ENCODE assay signal across 1 cellular context in the genomic region with DNA sequence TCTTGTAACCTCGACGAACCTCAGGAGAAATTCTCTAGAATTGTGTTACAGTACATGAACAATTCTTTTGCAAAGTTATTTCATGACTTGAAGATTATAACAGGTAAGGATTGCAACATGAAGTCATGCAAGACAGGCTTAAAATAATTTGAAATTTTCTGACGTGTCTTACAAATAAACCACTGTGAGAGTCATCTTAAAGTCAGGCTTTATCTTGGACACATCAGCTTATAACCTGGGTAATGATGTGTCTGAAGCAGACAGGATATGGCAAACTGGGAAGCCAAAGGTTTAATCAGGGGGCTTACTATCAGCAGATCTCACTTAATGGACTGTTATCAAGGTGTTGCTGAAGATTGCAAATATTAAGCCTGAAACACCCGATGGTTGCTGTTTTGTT.
TF ChIP-seq lines count a peak whose summit lies in the region.

No MANE protein-coding gene starts in this region.

TF ChIP-seq in H1, 55 proteins besides CTCF, POLR2A, EP300 and RAD21:
- TF ChIP-seq SAP30 (IDR thresholded peaks at IDR 0.05; ENCODE audit: insufficient read depth, insufficient replicate concordance, low read length) (no peak), TBP (IDR thresholded peaks at IDR 0.05; ENCODE audit: low read depth, low read length) (no peak), KDM4A (IDR thresholded peaks at IDR 0.05; ENCODE audit: low read depth, low read length, severe bottlenecking) (no peak), SRF (IDR thresholded peaks at IDR 0.05; ENCODE audit: low read depth, low read length) (no peak), ATF3 (IDR thresholded peaks at IDR 0.05; ENCODE audit: insufficient read depth, low read depth, low read length) (no peak), SP2 (IDR thresholded peaks at IDR 0.05; ENCODE audit: low read length) (no peak), SIX5 (IDR thresholded peaks at IDR 0.05; ENCODE audit: low read depth, low read length) (no peak), ATF2 (IDR thresholded peaks at IDR 0.05; ENCODE audit: low read length) (no peak), CREB1 (IDR thresholded peaks at IDR 0.05) (no peak), TEAD4 (IDR thresholded peaks at IDR 0.05; ENCODE audit: low read depth, low read length) (no peak), NRF1 (IDR thresholded peaks at IDR 0.05; ENCODE audit: low read depth, low read length) (no peak), TAF1 (IDR thresholded peaks at IDR 0.05; ENCODE audit: low read depth, low read length) (no peak), JUND (IDR thresholded peaks at IDR 0.05; ENCODE audit: low read length) (no peak), KDM1A (IDR thresholded peaks at IDR 0.05; ENCODE audit: borderline replicate concordance, low read length) (no peak), CBX8 (IDR thresholded peaks at IDR 0.05; ENCODE audit: borderline replicate concordance, low read depth, low read length) (no peak), CHD2 (IDR thresholded peaks at IDR 0.05; ENCODE audit: low read length) (no peak)
- TF ChIP-seq, protein P1, sequence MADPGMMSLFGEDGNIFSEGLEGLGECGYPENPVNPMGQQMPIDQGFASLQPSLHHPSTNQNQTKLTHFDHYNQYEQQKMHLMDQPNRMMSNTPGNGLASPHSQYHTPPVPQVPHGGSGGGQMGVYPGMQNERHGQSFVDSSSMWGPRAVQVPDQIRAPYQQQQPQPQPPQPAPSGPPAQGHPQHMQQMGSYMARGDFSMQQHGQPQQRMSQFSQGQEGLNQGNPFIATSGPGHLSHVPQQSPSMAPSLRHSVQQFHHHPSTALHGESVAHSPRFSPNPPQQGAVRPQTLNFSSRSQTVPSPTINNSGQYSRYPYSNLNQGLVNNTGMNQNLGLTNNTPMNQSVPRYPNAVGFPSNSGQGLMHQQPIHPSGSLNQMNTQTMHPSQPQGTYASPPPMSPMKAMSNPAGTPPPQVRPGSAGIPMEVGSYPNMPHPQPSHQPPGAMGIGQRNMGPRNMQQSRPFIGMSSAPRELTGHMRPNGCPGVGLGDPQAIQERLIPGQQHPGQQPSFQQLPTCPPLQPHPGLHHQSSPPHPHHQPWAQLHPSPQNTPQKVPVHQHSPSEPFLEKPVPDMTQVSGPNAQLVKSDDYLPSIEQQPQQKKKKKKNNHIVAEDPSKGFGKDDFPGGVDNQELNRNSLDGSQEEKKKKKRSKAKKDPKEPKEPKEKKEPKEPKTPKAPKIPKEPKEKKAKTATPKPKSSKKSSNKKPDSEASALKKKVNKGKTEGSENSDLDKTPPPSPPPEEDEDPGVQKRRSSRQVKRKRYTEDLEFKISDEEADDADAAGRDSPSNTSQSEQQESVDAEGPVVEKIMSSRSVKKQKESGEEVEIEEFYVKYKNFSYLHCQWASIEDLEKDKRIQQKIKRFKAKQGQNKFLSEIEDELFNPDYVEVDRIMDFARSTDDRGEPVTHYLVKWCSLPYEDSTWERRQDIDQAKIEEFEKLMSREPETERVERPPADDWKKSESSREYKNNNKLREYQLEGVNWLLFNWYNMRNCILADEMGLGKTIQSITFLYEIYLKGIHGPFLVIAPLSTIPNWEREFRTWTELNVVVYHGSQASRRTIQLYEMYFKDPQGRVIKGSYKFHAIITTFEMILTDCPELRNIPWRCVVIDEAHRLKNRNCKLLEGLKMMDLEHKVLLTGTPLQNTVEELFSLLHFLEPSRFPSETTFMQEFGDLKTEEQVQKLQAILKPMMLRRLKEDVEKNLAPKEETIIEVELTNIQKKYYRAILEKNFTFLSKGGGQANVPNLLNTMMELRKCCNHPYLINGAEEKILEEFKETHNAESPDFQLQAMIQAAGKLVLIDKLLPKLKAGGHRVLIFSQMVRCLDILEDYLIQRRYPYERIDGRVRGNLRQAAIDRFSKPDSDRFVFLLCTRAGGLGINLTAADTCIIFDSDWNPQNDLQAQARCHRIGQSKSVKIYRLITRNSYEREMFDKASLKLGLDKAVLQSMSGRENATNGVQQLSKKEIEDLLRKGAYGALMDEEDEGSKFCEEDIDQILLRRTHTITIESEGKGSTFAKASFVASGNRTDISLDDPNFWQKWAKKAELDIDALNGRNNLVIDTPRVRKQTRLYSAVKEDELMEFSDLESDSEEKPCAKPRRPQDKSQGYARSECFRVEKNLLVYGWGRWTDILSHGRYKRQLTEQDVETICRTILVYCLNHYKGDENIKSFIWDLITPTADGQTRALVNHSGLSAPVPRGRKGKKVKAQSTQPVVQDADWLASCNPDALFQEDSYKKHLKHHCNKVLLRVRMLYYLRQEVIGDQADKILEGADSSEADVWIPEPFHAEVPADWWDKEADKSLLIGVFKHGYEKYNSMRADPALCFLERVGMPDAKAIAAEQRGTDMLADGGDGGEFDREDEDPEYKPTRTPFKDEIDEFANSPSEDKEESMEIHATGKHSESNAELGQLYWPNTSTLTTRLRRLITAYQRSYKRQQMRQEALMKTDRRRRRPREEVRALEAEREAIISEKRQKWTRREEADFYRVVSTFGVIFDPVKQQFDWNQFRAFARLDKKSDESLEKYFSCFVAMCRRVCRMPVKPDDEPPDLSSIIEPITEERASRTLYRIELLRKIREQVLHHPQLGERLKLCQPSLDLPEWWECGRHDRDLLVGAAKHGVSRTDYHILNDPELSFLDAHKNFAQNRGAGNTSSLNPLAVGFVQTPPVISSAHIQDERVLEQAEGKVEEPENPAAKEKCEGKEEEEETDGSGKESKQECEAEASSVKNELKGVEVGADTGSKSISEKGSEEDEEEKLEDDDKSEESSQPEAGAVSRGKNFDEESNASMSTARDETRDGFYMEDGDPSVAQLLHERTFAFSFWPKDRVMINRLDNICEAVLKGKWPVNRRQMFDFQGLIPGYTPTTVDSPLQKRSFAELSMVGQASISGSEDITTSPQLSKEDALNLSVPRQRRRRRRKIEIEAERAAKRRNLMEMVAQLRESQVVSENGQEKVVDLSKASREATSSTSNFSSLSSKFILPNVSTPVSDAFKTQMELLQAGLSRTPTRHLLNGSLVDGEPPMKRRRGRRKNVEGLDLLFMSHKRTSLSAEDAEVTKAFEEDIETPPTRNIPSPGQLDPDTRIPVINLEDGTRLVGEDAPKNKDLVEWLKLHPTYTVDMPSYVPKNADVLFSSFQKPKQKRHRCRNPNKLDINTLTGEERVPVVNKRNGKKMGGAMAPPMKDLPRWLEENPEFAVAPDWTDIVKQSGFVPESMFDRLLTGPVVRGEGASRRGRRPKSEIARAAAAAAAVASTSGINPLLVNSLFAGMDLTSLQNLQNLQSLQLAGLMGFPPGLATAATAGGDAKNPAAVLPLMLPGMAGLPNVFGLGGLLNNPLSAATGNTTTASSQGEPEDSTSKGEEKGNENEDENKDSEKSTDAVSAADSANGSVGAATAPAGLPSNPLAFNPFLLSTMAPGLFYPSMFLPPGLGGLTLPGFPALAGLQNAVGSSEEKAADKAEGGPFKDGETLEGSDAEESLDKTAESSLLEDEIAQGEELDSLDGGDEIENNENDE (IDR thresholded peaks at IDR 0.05; ENCODE audit: insufficient replicate concordance, low read length): no peak
- TF ChIP-seq, protein P2, sequence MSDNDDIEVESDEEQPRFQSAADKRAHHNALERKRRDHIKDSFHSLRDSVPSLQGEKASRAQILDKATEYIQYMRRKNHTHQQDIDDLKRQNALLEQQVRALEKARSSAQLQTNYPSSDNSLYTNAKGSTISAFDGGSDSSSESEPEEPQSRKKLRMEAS (IDR thresholded peaks at IDR 0.05): no peak
